ENCODE assay signal across 24 cellular contexts in the genomic region with DNA sequence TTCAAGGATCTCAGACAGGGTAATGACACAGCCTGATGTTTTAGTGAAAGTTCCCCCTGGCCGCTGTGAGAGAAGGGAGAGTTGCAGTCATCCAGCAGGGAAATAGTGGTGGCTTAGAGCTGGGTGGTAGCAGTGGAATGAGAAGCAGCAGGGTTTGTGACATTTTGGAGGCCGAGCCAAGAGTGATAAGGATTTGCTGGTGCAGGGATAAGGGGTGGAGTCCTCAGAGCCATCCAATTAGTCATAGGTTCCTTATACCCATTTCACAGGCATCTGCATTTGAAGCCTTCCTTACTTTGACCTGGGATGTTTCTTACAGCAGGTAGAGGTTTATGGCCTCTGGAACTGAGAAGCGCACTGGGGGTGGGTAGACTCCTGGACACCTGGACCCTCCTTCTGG. TPM values are rescaled to one million over a fixed set of nuclear protein-coding genes. Genes with fewer than 3 reads are reported as not detected.
DNase-seq lines count a peak whose midpoint lies in the region; ATAC-seq and TF ChIP-seq lines count a peak whose summit lies in the region.
"Had no signal": no experiment of that assay in that cellular context is flagged by ENCODE, and none has a peak within 500 bp of the region (broad histone marks: within the 10 kb centered on the region; RNA-seq: fewer than 3 reads in every experiment).

No MANE protein-coding gene starts in this region.

- peaks cover 75% of the 10 kb centered on the region for H3K36me3 Mint-ChIP-seq in CD8-positive, alpha-beta T cell
- H3K36me3 Mint-ChIP-seq in naive B cell, result peaks cover 9 to 10% of the 10 kb centered on the region in 2 donors

- no peaks in the 10 kb centered on the region for H3K27me3 ChIP-seq in CD8-positive, alpha-beta T cell (ENCODE audit: insufficient read depth, low read length)
- no peaks in the 10 kb centered on the region for H3K27me3 ChIP-seq in OCI-LY1 (ENCODE audit: insufficient read depth, low read length)
- no peaks in the 10 kb centered on the region for H3K27me3 ChIP-seq in adrenal gland
- H3K27me3 ChIP-seq: colonic mucosa, gastroesophageal sphincter, thyroid gland had no signal

- no peaks in the 10 kb centered on the region for H3K79me2 ChIP-seq in OCI-LY1 (ENCODE audit: insufficient read depth, low read length)

- WGBS in adrenal gland, 4 donors, result 65 to 75% (median 69%) methylated on average over 3 of the region's 3 CpGs

- H4K20me1 ChIP-seq in OCI-LY1 (ENCODE audit: insufficient read depth, low read length), result no peaks in the 10 kb centered on the region

- ATAC-seq in CD8-positive, alpha-beta T cell, result no peak
- no peak for ATAC-seq in naive B cell (ENCODE audit: low read depth in 2 of 2)
- no peak for ATAC-seq in HG03354 (IDR thresholded peaks at IDR 0.05; ENCODE audit: poor library complexity, severe bottlenecking, unreplicated experiment)
- ATAC-seq: gastroesophageal sphincter; sciatic nerve; stimulated activated naive CD8-positive, alpha-beta T cell treated with anti-CD3 and anti-CD28 coated beads, Interleukin-15, Interleukin-2, amounts not matched to agents 100 U/mL and 50 U/mL, for 24 hours had no signal

- H3K27me3 Mint-ChIP-seq in CD8-positive, alpha-beta T cell (ENCODE audit: low read depth), result no peaks in the 10 kb centered on the region
- no peaks in the 10 kb centered on the region for H3K27me3 Mint-ChIP-seq in naive B cell
- H3K27me3 Mint-ChIP-seq: activated CD4-positive, alpha-beta T cell treated with anti-CD3 and anti-CD28 coated beads, Interleukin-2, amount 10 ng/mL, durations not matched to agents 24 days and 14 days had no signal

- no peaks in the 10 kb centered on the region for H3K9me3 Mint-ChIP-seq in CD8-positive, alpha-beta T cell
- H3K9me3 Mint-ChIP-seq in naive B cell, result no peaks in the 10 kb centered on the region
- H3K9me3 Mint-ChIP-seq: activated CD4-positive, alpha-beta T cell treated with anti-CD3 and anti-CD28 coated beads, Interleukin-2, amount 10 ng/mL, durations not matched to agents 24 days and 14 days; activated T-helper 2 cell treated with anti-CD3 and anti-CD28 coated beads, Interferon-gamma antibody, Interleukin-2, Interleukin-4, amounts not matched to agents 10 μg/mL and 5 μg/mL and 100 μg/mL, durations not matched to agents 14 hours and 24 hours and 36 hours; T-helper 1 cell treated with Interleukin-12 subunit alpha and Interleukin-12 subunit beta and Interleukin-4 antibody, amounts not matched to agents 30 μg/mL and 1 μg/mL, for 36 hours had no signal

- peak overlapping the region; percentile 42 for H3K27ac Mint-ChIP-seq in CD8-positive, alpha-beta T cell
- H3K27ac Mint-ChIP-seq in naive B cell, result peak overlapping the region in 5 of 6 donors; percentile 73 to 98 (median 91)
- H3K27ac Mint-ChIP-seq: activated CD4-positive, alpha-beta T cell treated with anti-CD3 and anti-CD28 coated beads, Interleukin-2, amount 10 ng/mL, durations not matched to agents 24 days and 14 days; activated T-helper 2 cell treated with anti-CD3 and anti-CD28 coated beads, Interferon-gamma antibody, Interleukin-2, Interleukin-4, amounts not matched to agents 10 μg/mL and 5 μg/mL and 100 μg/mL, durations not matched to agents 14 hours and 24 hours and 36 hours; T-helper 1 cell treated with Interleukin-12 subunit alpha and Interleukin-12 subunit beta and Interleukin-4 antibody, amounts not matched to agents 30 μg/mL and 1 μg/mL, for 36 hours had no signal

- no peaks in the 10 kb centered on the region for H3K9me3 ChIP-seq in CD8-positive, alpha-beta T cell (ENCODE audit: low read length)
- H3K9me3 ChIP-seq in OCI-LY1 (ENCODE audit: low read length), result no peaks in the 10 kb centered on the region
- no peaks in the 10 kb centered on the region for H3K9me3 ChIP-seq in adrenal gland (replicated peaks in 1 of 3)
- H3K9me3 ChIP-seq: colonic mucosa, gastroesophageal sphincter, thyroid gland had no signal

- H2AFZ ChIP-seq in OCI-LY1 (ENCODE audit: low read length), result no peak overlapping the region

- H3F3A ChIP-seq in OCI-LY1 (ENCODE audit: insufficient read depth, low read length), result no peaks in the 10 kb centered on the region

- no peak for TF ChIP-seq POLR2A in adrenal gland (IDR thresholded peaks at IDR 0.05)

- CTCF ChIA-PET in CD8-positive, alpha-beta T cell (lab: Charles Lee), result no interaction called here

- H3K27ac ChIP-seq in CD8-positive, alpha-beta T cell (ENCODE audit: low read depth, low read length), result no peak overlapping the region
- H3K27ac ChIP-seq in OCI-LY1 (ENCODE audit: low read depth, low read length, poor library complexity, severe bottlenecking), result peak overlapping the region; percentile 18
- H3K27ac ChIP-seq in adrenal gland, result peak overlapping the region in 2 of 5 donors; percentile 52 to 66
- H3K27ac ChIP-seq: colonic mucosa, gastroesophageal sphincter, KMS-11, SK-N-MC, thyroid gland had no signal

- H3K9ac ChIP-seq in OCI-LY1 (ENCODE audit: low read length), result no peak overlapping the region
- H3K9ac ChIP-seq: KMS-11 had no signal

- no peaks in the 10 kb centered on the region for H3K9me2 ChIP-seq in OCI-LY1 (ENCODE audit: low read depth, low read length)

- POLR2A ChIA-PET in CD8-positive, alpha-beta T cell (lab: Charles Lee), result no interaction called here

- DNase-seq in CD8-positive, alpha-beta T cell, result no peak
- DNase-seq in adrenal gland, result peak in 4 of 7 donors; percentile 41 to 54 (median 48)
- no peak for DNase-seq in naive B cell
- DNase-seq in HCEC 1CT, result no peak
- DNase-seq in NCI-H146 (lab: John Stamatoyannopoulos, UW), result no peak
- DNase-seq: activated CD4-positive, alpha-beta T cell treated with anti-CD3 and anti-CD28 coated beads, Interleukin-2, amount 10 ng/mL, durations not matched to agents 24 days and 14 days; amniotic stem cell; colonic mucosa; DMS 273 treated with DMSO at 0.1 percent for 48 hours; midbrain; NCI-H1436 treated with DMSO at 0.1 percent for 48 hours; NCI-H2171 treated with DMSO at 0.1 percent for 48 hours; NCI-H524 treated with DMSO at 0.1 percent for 48 hours; stimulated activated CD4-positive, alpha-beta T cell treated with anti-CD3 and anti-CD28 coated beads, Interleukin-4, amount 100 ng/mL, for 4 hours; stimulated activated naive CD8-positive, alpha-beta T cell treated with anti-CD3 and anti-CD28 coated beads, Interleukin-15, Interleukin-2, amounts not matched to agents 100 U/mL and 50 U/mL, for 24 hours; thyroid gland had no signal

- TF ChIP-seq CTCF in CD8-positive, alpha-beta T cell (IDR thresholded peaks at IDR 0.05), result no peak
- no peak for TF ChIP-seq CTCF in OCI-LY1 (IDR thresholded peaks at IDR 0.05; ENCODE audit: low read length)
- no peak for TF ChIP-seq CTCF in adrenal gland (IDR thresholded peaks at IDR 0.05)

- H3K36me3 ChIP-seq in CD8-positive, alpha-beta T cell (ENCODE audit: insufficient read depth, low read length), result peaks cover 57% of the 10 kb centered on the region
- H3K36me3 ChIP-seq in OCI-LY1 (ENCODE audit: insufficient read depth, low read length), result peaks cover 42% of the 10 kb centered on the region; the same call in 1 of the 2 replicates
- peaks cover 0 to 65% of the 10 kb centered on the region in 2 donors for H3K36me3 ChIP-seq in adrenal gland (replicated peaks in 1 of 2)

- H3K4me2 ChIP-seq in OCI-LY1 (ENCODE audit: low read length), result no peak overlapping the region
- H3K4me2 ChIP-seq: KMS-11 had no signal

- H3K4me1 ChIP-seq in CD8-positive, alpha-beta T cell (ENCODE audit: insufficient read depth, low read length), result peaks cover 47% of the 10 kb centered on the region
- H3K4me1 ChIP-seq in OCI-LY1 (ENCODE audit: insufficient read depth, low read length, severe bottlenecking) (peaks cover 55% of the 10 kb centered on the region), adrenal gland (replicated peaks in 1 of 2) (peaks cover 13 to 26% of the 10 kb centered on the region in 2 donors)
- H3K4me1 ChIP-seq: colonic mucosa had no signal

- H3K4me3 Mint-ChIP-seq in CD8-positive, alpha-beta T cell, result no peak overlapping the region
- peak overlapping the region in 2 of 8 donors; percentile 26 to 54 for H3K4me3 Mint-ChIP-seq in naive B cell
- H3K4me3 Mint-ChIP-seq: activated CD4-positive, alpha-beta T cell treated with anti-CD3 and anti-CD28 coated beads, Interleukin-2, amount 10 ng/mL, durations not matched to agents 24 days and 14 days; T-helper 1 cell treated with Interleukin-12 subunit alpha and Interleukin-12 subunit beta and Interleukin-4 antibody, amounts not matched to agents 30 μg/mL and 1 μg/mL, for 36 hours had no signal

- intact Hi-C loops in CD8-positive, alpha-beta T cell (cut with DNase I, micrococcal nuclease), result no loop called here
- intact Hi-C loops in adrenal gland (cut with DNase I), result no loop called here

- H3K4me1 Mint-ChIP-seq in CD8-positive, alpha-beta T cell (ENCODE audit: low read depth), result peaks cover 54% of the 10 kb centered on the region
- peaks cover 54 to 90% (median 75%) of the 10 kb centered on the region in 3 donors for H3K4me1 Mint-ChIP-seq in naive B cell

- H3K4me3 ChIP-seq in CD8-positive, alpha-beta T cell (ENCODE audit: low read depth, low read length), result no peak overlapping the region
- H3K4me3 ChIP-seq in OCI-LY1 (ENCODE audit: low read depth, low read length, poor library complexity, severe bottlenecking) (no peak overlapping the region), adrenal gland (no peak overlapping the region)
- H3K4me3 ChIP-seq: colonic mucosa, gastroesophageal sphincter, SK-N-MC, thyroid gland had no signal

RNA-seq across cellular contexts. Expression of a gene that starts 12.8 kb away (rescaled TPM):
- 100 to 1,000 TPM; 126 to 133 TPM for total RNA-seq in CD8-positive, alpha-beta T cell
- total RNA-seq in adrenal gland, result 100 to 1,000 TPM in 1 of 8 donors, 10 to 100 TPM in 7; 60.5 to 180 (median 83.2) TPM
- polyA plus RNA-seq in adrenal gland (10 to 100 TPM; 10.2 to 25.8 (median 25.7) TPM), naive B cell (ENCODE audit: low read depth in 6 of 6) (10 to 100 TPM in 5 of 6 donors, 1 to 10 TPM in 1; 7.1 to 47.1 (median 27.1) TPM)

Comparison
In these comparisons a context has a peak if more than half of its experiments do, and no peak if none do; other contexts are left out.
1. DNase-seq: peak in adrenal gland (4 of 7); none in CD8-positive, alpha-beta T cell (0 of 7), naive B cell (single experiment), HCEC 1CT (single experiment) and NCI-H146 (single experiment).